In genomic region chr2:46847726-46848421, GRCh38 we compare ENCODE assay signal across 8 cellular contexts.
DNase-seq lines count a peak whose midpoint lies in the region; ATAC-seq, FAIRE-seq and TF ChIP-seq lines count a peak whose summit lies in the region.

No MANE protein-coding gene starts in this region.

- peaks cover 45% of the 10 kb centered on the region for H3K27me3 Mint-ChIP-seq in stimulated activated memory B cell treated with anti-CD40 and anti-IgM and Interleukin-4, amounts not matched to agents 10 μg/mL and 1 μg/mL and 100 μg/mL, for 72 hours

- H3K36me3 Mint-ChIP-seq in stimulated activated memory B cell treated with anti-CD40 and anti-IgM and Interleukin-4, amounts not matched to agents 10 μg/mL and 1 μg/mL and 100 μg/mL, for 72 hours, result no peaks in the 10 kb centered on the region

- H3K9me1 ChIP-seq in keratinocyte (ENCODE audit: control insufficient read depth, extremely low read depth, insufficient read depth, low read length), result peaks cover 5% of the 10 kb centered on the region

- no peaks in the 10 kb centered on the region for H3K9me3 Mint-ChIP-seq in stimulated activated memory B cell treated with anti-CD40 and anti-IgM and Interleukin-4, amounts not matched to agents 10 μg/mL and 1 μg/mL and 100 μg/mL, for 72 hours

- peak overlapping the region; percentile 69 for H3K27ac Mint-ChIP-seq in stimulated activated memory B cell treated with anti-CD40 and anti-IgM and Interleukin-4, amounts not matched to agents 10 μg/mL and 1 μg/mL and 100 μg/mL, for 72 hours

- peak overlapping the region; percentile 40 for H3K4me2 ChIP-seq in keratinocyte (ENCODE audit: control insufficient read depth, extremely low read depth, insufficient read depth, low read depth, low read length)

- H3K27ac ChIP-seq in brain microvascular endothelial cell (peak overlapping the region; percentile 83), keratinocyte (ENCODE audit: control insufficient read depth, insufficient read depth, low read length) (peak overlapping the region; percentile 41)

- no peak overlapping the region for H3K4me3 Mint-ChIP-seq in stimulated activated memory B cell treated with anti-CD40 and anti-IgM and Interleukin-4, amounts not matched to agents 10 μg/mL and 1 μg/mL and 100 μg/mL, for 72 hours

- H3K79me2 ChIP-seq in keratinocyte (ENCODE audit: control insufficient read depth, insufficient read depth, low read length), result no peaks in the 10 kb centered on the region

- TF ChIP-seq CTCF in brain microvascular endothelial cell (IDR thresholded peaks at IDR 0.05; ENCODE audit: low read depth, low read length, missing control alignments), result no peak
- no peak for TF ChIP-seq CTCF in keratinocyte (optimal IDR thresholded peaks at IDR 0.05 in 1 of 3, IDR thresholded peaks at IDR 0.05 in 1 of 3, conservative IDR thresholded peaks at IDR 0.05 in 1 of 3; ENCODE audit: extremely low read depth in 1 of 3, insufficient read depth in 2 of 3, low read length in 3 of 3)

- no peaks in the 10 kb centered on the region for H3K9me3 ChIP-seq in keratinocyte (ENCODE audit: control insufficient read depth, low read depth, low read length)

- H3K36me3 ChIP-seq in brain microvascular endothelial cell (replicated peaks) (no peaks in the 10 kb centered on the region), keratinocyte (ENCODE audit: control insufficient read depth in 2 of 2, extremely low read depth in 1 of 2, insufficient read depth in 2 of 2, low read length in 2 of 2) (no peaks in the 10 kb centered on the region)

- H3K27me3 ChIP-seq in brain microvascular endothelial cell (replicated peaks) (no peaks in the 10 kb centered on the region), keratinocyte (ENCODE audit: control insufficient read depth, extremely low read depth, insufficient read depth, low read length) (no peaks in the 10 kb centered on the region)

- H3K4me1 ChIP-seq in keratinocyte (ENCODE audit: control insufficient read depth, extremely low read depth, insufficient read depth, low read length), result peaks cover 60% of the 10 kb centered on the region

- no peak for FAIRE-seq in keratinocyte (lab: Jason Lieb, UNC)

- peak overlapping the region; percentile 76 for H2AFZ ChIP-seq in keratinocyte (ENCODE audit: control insufficient read depth, low read length)

- no peaks in the 10 kb centered on the region for H4K20me1 ChIP-seq in keratinocyte (ENCODE audit: control insufficient read depth, extremely low read depth, insufficient read depth, low read length)

- ATAC-seq in stimulated activated memory B cell treated with anti-CD40 and anti-IgM and Interleukin-4, amounts not matched to agents 10 μg/mL and 1 μg/mL and 100 μg/mL, for 72 hours, result no peak
- no peak for ATAC-seq in GM18517 (IDR thresholded peaks at IDR 0.05; ENCODE audit: unreplicated experiment)
- ATAC-seq in HG03139 (IDR thresholded peaks at IDR 0.05; ENCODE audit: unreplicated experiment), result no peak

- H3K4me3 ChIP-seq in brain microvascular endothelial cell (ENCODE audit: low read depth, low read length) (no peak overlapping the region), keratinocyte (ENCODE audit: control insufficient read depth in 2 of 3, extremely low read depth in 1 of 3, insufficient read depth in 2 of 3, low read depth in 1 of 3, low read length in 3 of 3) (no peak overlapping the region)

- dilution Hi-C loops in keratinocyte (cut with MboI; ENCODE audit: extremely low pct_ligation_motif_present, low sequenced_read_pairs), result no loop called here

- DNase-seq in ELR (ENCODE audit: low read depth), result peak; percentile 73
- DNase-seq in brain microvascular endothelial cell, result peak; percentile 29
- DNase-seq in keratinocyte (ENCODE audit: low read depth, low spot score), result no peak
- no peak for DNase-seq in stimulated activated naive CD4-positive, alpha-beta T cell (lab: John Stamatoyannopoulos, UW)
- no peak for DNase-seq in cerebellar nuclear complex (lab: John Stamatoyannopoulos, UW)

- H3K4me1 Mint-ChIP-seq in stimulated activated memory B cell treated with anti-CD40 and anti-IgM and Interleukin-4, amounts not matched to agents 10 μg/mL and 1 μg/mL and 100 μg/mL, for 72 hours, result peaks cover 15% of the 10 kb centered on the region

- peak overlapping the region; percentile 49 for H3K9ac ChIP-seq in keratinocyte (ENCODE audit: control insufficient read depth, extremely low read depth, insufficient read depth, low read length)

- in situ Hi-C loops in brain microvascular endothelial cell (cut with HindIII; ENCODE audit: low pct_ligation_motif_present, low sequenced_read_pairs), result no loop called here

Comparison
In these comparisons a context has a peak if more than half of its experiments do, and no peak if none do; other contexts are left out.
1. DNase-seq: peak in ELR (single experiment) and brain microvascular endothelial cell (single experiment); none in keratinocyte (single experiment), stimulated activated naive CD4-positive, alpha-beta T cell (0 of 6) and cerebellar nuclear complex (0 of 2).